1 cellular context compared by ENCODE assay signal in genomic region chr6:89575562-89575960, GRCh38.
TF ChIP-seq lines count a peak whose summit lies in the region.

No MANE protein-coding gene starts in this region.

TF ChIP-seq in SK-N-SH, 30 proteins besides CTCF, POLR2A, EP300 and RAD21 (continued from another document):
- TF ChIP-seq FOXJ3 (CRISPR knock-in tag; IDR thresholded peaks at IDR 0.05) (no peak), TCF12 (IDR thresholded peaks at IDR 0.05) (no peak), CHD2 (IDR thresholded peaks at IDR 0.05; ENCODE audit: low read length, partially characterized antibody) (no peak), GABPA (IDR thresholded peaks at IDR 0.05; ENCODE audit: low read depth) (no peak), FOXM1 (IDR thresholded peaks at IDR 0.05; ENCODE audit: low read depth) (no peak)
